In the genomic region with DNA sequence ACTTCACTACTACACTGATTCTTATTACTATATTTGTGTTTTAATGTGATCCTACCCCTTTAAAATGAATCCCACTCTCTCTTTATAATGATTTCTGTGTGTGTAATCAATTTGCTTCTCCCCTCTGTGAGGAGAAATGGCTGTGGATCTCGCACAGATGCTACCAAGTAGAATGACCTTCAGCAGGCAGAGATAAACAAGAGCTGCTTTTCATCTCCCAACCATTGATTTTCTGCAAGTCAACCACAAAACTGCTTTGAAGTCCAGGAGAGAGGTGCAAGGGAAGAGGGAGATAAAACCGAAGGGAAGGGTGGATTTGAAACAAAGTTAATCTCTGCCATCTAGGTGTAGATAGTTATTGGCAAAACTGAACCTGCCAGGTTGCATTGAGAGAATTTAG, we compare ENCODE assay signal across 1 cellular context.
A peak's percentile ranks its signal among the peaks of the same experiment; 100 is the strongest.
TF ChIP-seq lines count a peak whose summit lies in the region.

No MANE protein-coding gene starts in this region.

TF ChIP-seq in HepG2, 621 proteins besides CTCF, POLR2A, EP300 and RAD21 (continued from another document and continues in another):
- TF ChIP-seq, protein P1, sequence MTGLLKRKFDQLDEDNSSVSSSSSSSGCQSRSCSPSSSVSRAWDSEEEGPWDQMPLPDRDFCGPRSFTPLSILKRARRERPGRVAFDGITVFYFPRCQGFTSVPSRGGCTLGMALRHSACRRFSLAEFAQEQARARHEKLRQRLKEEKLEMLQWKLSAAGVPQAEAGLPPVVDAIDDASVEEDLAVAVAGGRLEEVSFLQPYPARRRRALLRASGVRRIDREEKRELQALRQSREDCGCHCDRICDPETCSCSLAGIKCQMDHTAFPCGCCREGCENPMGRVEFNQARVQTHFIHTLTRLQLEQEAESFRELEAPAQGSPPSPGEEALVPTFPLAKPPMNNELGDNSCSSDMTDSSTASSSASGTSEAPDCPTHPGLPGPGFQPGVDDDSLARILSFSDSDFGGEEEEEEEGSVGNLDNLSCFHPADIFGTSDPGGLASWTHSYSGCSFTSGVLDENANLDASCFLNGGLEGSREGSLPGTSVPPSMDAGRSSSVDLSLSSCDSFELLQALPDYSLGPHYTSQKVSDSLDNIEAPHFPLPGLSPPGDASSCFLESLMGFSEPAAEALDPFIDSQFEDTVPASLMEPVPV (CRISPR knock-in tag; IDR thresholded peaks at IDR 0.05), result 0 out of 2 replicates have a peak, but pooled peaks have one; percentile 56
- TF ChIP-seq CC2D1A (CRISPR knock-in tag; IDR thresholded peaks at IDR 0.05) (no peak), ZNF614 (CRISPR knock-in tag; IDR thresholded peaks at IDR 0.05; ENCODE audit: borderline replicate concordance) (peak; percentile 92; the same call in 1 of the 2 replicates), ZNF567 (CRISPR knock-in tag; IDR thresholded peaks at IDR 0.05; ENCODE audit: borderline replicate concordance) (no peak), FOXJ3 (CRISPR knock-in tag; IDR thresholded peaks at IDR 0.05; ENCODE audit: borderline replicate concordance) (peak; percentile 96), ZNF597 (CRISPR knock-in tag; IDR thresholded peaks at IDR 0.05) (no peak), SETDB1 (CRISPR knock-in tag; IDR thresholded peaks at IDR 0.05; ENCODE audit: borderline replicate concordance) (no peak), IRF2 (CRISPR knock-in tag; IDR thresholded peaks at IDR 0.05) (peak; percentile 85), ZEB1 (IDR thresholded peaks at IDR 0.05; ENCODE audit: insufficient replicate concordance, low read depth) (peak; percentile 84), USF2 (IDR thresholded peaks at IDR 0.05; ENCODE audit: low read depth, low read length) (no peak), USF2 (CRISPR knock-in tag; IDR thresholded peaks at IDR 0.05; ENCODE audit: borderline replicate concordance) (no peak), NONO (IDR thresholded peaks at IDR 0.05) (no peak), NONO (CRISPR knock-in tag; conservative IDR thresholded peaks at IDR 0.05) (peak; percentile 53; the same call in 1 of the 2 replicates), ZNF337 (CRISPR knock-in tag; IDR thresholded peaks at IDR 0.05; ENCODE audit: borderline replicate concordance, low read depth) (no peak), ZNF724P (CRISPR knock-in tag; IDR thresholded peaks at IDR 0.05; ENCODE audit: borderline replicate concordance) (no peak), ZNF18 (CRISPR knock-in tag; IDR thresholded peaks at IDR 0.05; ENCODE audit: insufficient replicate concordance) (no peak), FOXK2 (IDR thresholded peaks at IDR 0.05) (peak; percentile 83; the same call in 1 of the 2 replicates), ZNF564 (CRISPR knock-in tag; IDR thresholded peaks at IDR 0.05) (no peak), ZNF652 (CRISPR knock-in tag; IDR thresholded peaks at IDR 0.05; ENCODE audit: borderline replicate concordance, low read depth) (0 out of 2 replicates have a peak, but pooled peaks have one; percentile 14), TAF15 (IDR thresholded peaks at IDR 0.05; ENCODE audit: low read depth, low read length, poor library complexity, severe bottlenecking) (no peak), ZNF333 (CRISPR knock-in tag; IDR thresholded peaks at IDR 0.05; ENCODE audit: borderline replicate concordance) (no peak), ZNF251 (CRISPR knock-in tag; IDR thresholded peaks at IDR 0.05) (no peak), PCBP2 (optimal IDR thresholded peaks at IDR 0.05; ENCODE audit: low read depth, low read length, poor library complexity, severe bottlenecking) (no peak), CBFB (CRISPR knock-in tag; IDR thresholded peaks at IDR 0.05) (peak; percentile 99), ZFP91 (CRISPR knock-in tag; IDR thresholded peaks at IDR 0.05; ENCODE audit: borderline replicate concordance) (no peak; the same call in 1 of the 2 replicates), ZNF331 (CRISPR knock-in tag; IDR thresholded peaks at IDR 0.05) (peak; percentile 92; the same call in 1 of the 2 replicates), UBTF (CRISPR knock-in tag; IDR thresholded peaks at IDR 0.05) (no peak)
- TF ChIP-seq, protein P2, sequence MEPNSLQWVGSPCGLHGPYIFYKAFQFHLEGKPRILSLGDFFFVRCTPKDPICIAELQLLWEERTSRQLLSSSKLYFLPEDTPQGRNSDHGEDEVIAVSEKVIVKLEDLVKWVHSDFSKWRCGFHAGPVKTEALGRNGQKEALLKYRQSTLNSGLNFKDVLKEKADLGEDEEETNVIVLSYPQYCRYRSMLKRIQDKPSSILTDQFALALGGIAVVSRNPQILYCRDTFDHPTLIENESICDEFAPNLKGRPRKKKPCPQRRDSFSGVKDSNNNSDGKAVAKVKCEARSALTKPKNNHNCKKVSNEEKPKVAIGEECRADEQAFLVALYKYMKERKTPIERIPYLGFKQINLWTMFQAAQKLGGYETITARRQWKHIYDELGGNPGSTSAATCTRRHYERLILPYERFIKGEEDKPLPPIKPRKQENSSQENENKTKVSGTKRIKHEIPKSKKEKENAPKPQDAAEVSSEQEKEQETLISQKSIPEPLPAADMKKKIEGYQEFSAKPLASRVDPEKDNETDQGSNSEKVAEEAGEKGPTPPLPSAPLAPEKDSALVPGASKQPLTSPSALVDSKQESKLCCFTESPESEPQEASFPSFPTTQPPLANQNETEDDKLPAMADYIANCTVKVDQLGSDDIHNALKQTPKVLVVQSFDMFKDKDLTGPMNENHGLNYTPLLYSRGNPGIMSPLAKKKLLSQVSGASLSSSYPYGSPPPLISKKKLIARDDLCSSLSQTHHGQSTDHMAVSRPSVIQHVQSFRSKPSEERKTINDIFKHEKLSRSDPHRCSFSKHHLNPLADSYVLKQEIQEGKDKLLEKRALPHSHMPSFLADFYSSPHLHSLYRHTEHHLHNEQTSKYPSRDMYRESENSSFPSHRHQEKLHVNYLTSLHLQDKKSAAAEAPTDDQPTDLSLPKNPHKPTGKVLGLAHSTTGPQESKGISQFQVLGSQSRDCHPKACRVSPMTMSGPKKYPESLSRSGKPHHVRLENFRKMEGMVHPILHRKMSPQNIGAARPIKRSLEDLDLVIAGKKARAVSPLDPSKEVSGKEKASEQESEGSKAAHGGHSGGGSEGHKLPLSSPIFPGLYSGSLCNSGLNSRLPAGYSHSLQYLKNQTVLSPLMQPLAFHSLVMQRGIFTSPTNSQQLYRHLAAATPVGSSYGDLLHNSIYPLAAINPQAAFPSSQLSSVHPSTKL (CRISPR knock-in tag; IDR thresholded peaks at IDR 0.05), result peak; percentile 98
- TF ChIP-seq, protein P3, sequence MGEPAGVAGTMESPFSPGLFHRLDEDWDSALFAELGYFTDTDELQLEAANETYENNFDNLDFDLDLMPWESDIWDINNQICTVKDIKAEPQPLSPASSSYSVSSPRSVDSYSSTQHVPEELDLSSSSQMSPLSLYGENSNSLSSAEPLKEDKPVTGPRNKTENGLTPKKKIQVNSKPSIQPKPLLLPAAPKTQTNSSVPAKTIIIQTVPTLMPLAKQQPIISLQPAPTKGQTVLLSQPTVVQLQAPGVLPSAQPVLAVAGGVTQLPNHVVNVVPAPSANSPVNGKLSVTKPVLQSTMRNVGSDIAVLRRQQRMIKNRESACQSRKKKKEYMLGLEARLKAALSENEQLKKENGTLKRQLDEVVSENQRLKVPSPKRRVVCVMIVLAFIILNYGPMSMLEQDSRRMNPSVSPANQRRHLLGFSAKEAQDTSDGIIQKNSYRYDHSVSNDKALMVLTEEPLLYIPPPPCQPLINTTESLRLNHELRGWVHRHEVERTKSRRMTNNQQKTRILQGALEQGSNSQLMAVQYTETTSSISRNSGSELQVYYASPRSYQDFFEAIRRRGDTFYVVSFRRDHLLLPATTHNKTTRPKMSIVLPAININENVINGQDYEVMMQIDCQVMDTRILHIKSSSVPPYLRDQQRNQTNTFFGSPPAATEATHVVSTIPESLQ (CRISPR knock-in tag; conservative IDR thresholded peaks at IDR 0.05), result no peak
- TF ChIP-seq, protein P4, sequence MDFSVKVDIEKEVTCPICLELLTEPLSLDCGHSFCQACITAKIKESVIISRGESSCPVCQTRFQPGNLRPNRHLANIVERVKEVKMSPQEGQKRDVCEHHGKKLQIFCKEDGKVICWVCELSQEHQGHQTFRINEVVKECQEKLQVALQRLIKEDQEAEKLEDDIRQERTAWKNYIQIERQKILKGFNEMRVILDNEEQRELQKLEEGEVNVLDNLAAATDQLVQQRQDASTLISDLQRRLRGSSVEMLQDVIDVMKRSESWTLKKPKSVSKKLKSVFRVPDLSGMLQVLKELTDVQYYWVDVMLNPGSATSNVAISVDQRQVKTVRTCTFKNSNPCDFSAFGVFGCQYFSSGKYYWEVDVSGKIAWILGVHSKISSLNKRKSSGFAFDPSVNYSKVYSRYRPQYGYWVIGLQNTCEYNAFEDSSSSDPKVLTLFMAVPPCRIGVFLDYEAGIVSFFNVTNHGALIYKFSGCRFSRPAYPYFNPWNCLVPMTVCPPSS (IDR thresholded peaks at IDR 0.05), result no peak
- TF ChIP-seq, protein P5, sequence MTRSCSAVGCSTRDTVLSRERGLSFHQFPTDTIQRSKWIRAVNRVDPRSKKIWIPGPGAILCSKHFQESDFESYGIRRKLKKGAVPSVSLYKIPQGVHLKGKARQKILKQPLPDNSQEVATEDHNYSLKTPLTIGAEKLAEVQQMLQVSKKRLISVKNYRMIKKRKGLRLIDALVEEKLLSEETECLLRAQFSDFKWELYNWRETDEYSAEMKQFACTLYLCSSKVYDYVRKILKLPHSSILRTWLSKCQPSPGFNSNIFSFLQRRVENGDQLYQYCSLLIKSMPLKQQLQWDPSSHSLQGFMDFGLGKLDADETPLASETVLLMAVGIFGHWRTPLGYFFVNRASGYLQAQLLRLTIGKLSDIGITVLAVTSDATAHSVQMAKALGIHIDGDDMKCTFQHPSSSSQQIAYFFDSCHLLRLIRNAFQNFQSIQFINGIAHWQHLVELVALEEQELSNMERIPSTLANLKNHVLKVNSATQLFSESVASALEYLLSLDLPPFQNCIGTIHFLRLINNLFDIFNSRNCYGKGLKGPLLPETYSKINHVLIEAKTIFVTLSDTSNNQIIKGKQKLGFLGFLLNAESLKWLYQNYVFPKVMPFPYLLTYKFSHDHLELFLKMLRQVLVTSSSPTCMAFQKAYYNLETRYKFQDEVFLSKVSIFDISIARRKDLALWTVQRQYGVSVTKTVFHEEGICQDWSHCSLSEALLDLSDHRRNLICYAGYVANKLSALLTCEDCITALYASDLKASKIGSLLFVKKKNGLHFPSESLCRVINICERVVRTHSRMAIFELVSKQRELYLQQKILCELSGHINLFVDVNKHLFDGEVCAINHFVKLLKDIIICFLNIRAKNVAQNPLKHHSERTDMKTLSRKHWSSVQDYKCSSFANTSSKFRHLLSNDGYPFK (CRISPR knock-in tag; IDR thresholded peaks at IDR 0.05; ENCODE audit: borderline replicate concordance), result no peak
